ENCODE assay signal across 21 cellular contexts in genomic region chr4:134780244-134780643, GRCh38.
"Had no signal": no experiment of that assay in that cellular context is flagged by ENCODE, and none has a peak within 500 bp of the region (broad histone marks: within the 10 kb centered on the region; RNA-seq: fewer than 3 reads in every experiment).

No MANE protein-coding gene starts in this region.

- H3K9me3 ChIP-seq: mucosa of descending colon, ovary, thyroid gland had no signal

- H3K36me3 ChIP-seq: heart right ventricle, neural progenitor cell, ovary, right atrium auricular region, thyroid gland had no signal

- H3K27ac Mint-ChIP-seq: naive thymus-derived CD8-positive, alpha-beta T cell; neural progenitor cell; type B pancreatic cell had no signal

- H3K4me2 ChIP-seq: neural progenitor cell had no signal

- H3K4me3 ChIP-seq: coronary artery, heart right ventricle, mucosa of descending colon, neural progenitor cell, ovary, right atrium auricular region, thyroid gland had no signal

- H2AFZ ChIP-seq: neural progenitor cell had no signal

- FAIRE-seq: frontal cortex, islet of Langerhans, small intestine, urothelium cell line had no signal

- ATAC-seq: heart right ventricle; left lobe of liver; mucosa of descending colon; naive thymus-derived CD8-positive, alpha-beta T cell had no signal

- DNase-seq: effector CD4-positive, alpha-beta T cell; heart right ventricle; hypothalamus; kidney glomerular epithelial cell; mammary epithelial cell; mucosa of descending colon; naive thymus-derived CD8-positive, alpha-beta T cell; nucleus accumbens; ovary; small intestine; stimulated activated CD4-positive, alpha-beta T cell treated with anti-CD3 and anti-CD28 coated beads, Interleukin-2, amount 100 ng/mL, for 48 hours; stimulated activated naive CD4-positive, alpha-beta T cell treated with Interleukin-2 at 50 U/mL for 16 hours; thyroid gland had no signal

- H3K9ac ChIP-seq: neural progenitor cell had no signal

- H3K4me3 Mint-ChIP-seq: naive thymus-derived CD8-positive, alpha-beta T cell; neural progenitor cell; type B pancreatic cell had no signal

- H3K27ac ChIP-seq: coronary artery, heart right ventricle, neural progenitor cell, ovary, right atrium auricular region, thyroid gland had no signal

- H3K27me3 Mint-ChIP-seq: naive thymus-derived CD8-positive, alpha-beta T cell; type B pancreatic cell had no signal

- H3K36me3 Mint-ChIP-seq: naive thymus-derived CD8-positive, alpha-beta T cell; neural progenitor cell; type B pancreatic cell had no signal

- H3K4me1 ChIP-seq: heart right ventricle, neural progenitor cell, right atrium auricular region, thyroid gland had no signal

- H3K27me3 ChIP-seq: heart right ventricle, neural progenitor cell, ovary, right atrium auricular region, thyroid gland had no signal

- H3K4me1 Mint-ChIP-seq: naive thymus-derived CD8-positive, alpha-beta T cell; neural progenitor cell had no signal

- H3K9me3 Mint-ChIP-seq: neural progenitor cell, type B pancreatic cell had no signal
